8 cellular contexts compared by ENCODE assay signal in genomic region chr12:79547735-79548347, GRCh38.
DNase-seq lines count a peak whose midpoint lies in the region; ATAC-seq and TF ChIP-seq lines count a peak whose summit lies in the region.

No MANE protein-coding gene starts in this region.

- intact Hi-C loops in adrenal gland (cut with DNase I) (loop anchor here in 1 of 2 donors (5.0 kb wide), 1 partner anchor 189 kb away; no protein-coding TSS in a partner anchor), right cardiac atrium (cut with DNase I) (no loop called here), sigmoid colon (cut with DNase I) (loop anchor here (5.0 kb wide), 1 partner anchor 141 kb away; no protein-coding TSS in a partner anchor)

- H3K36me3 ChIP-seq in adrenal gland (replicated peaks in 1 of 2) (peaks cover 0 to 3% of the 10 kb centered on the region in 2 donors), sigmoid colon (no peaks in the 10 kb centered on the region)

- in situ Hi-C loops in ACHN (cut with HindIII; ENCODE audit: low pct_ligation_motif_present, low pct_unique_long_range_greater_than_20kb, low sequenced_read_pairs), result loop anchor here (25.0 kb wide), 1 partner anchor 136 kb away; no protein-coding TSS in a partner anchor

- H3K9me3 ChIP-seq in adrenal gland (replicated peaks in 1 of 3), result no peaks in the 10 kb centered on the region
- no peaks in the 10 kb centered on the region for H3K9me3 ChIP-seq in right cardiac atrium (ENCODE audit: control insufficient read depth, low read length)
- H3K9me3 ChIP-seq in sigmoid colon, result no peaks in the 10 kb centered on the region

- TF ChIP-seq POLR2A in adrenal gland (IDR thresholded peaks at IDR 0.05) (no peak), sigmoid colon (IDR thresholded peaks at IDR 0.05) (no peak)

- TF ChIP-seq CTCF in adrenal gland (IDR thresholded peaks at IDR 0.05) (peak; percentile 63 to 71 (median 70)), sigmoid colon (IDR thresholded peaks at IDR 0.05) (peak; percentile 48 to 71 (median 60))

- no peak for TF ChIP-seq EP300 in sigmoid colon (IDR thresholded peaks at IDR 0.05)

- ATAC-seq in HG02571 (IDR thresholded peaks at IDR 0.05; ENCODE audit: unreplicated experiment), result peak; percentile 72
- peak; percentile 75 to 80 for ATAC-seq in right cardiac atrium
- ATAC-seq in HG02970 (IDR thresholded peaks at IDR 0.05; ENCODE audit: low FRiP score, unreplicated experiment), result no peak

- peak; percentile 88 for DNase-seq in ACHN
- DNase-seq in GDM1 (lab: John Stamatoyannopoulos, UW), result peak; percentile 0
- peak; percentile 33 for DNase-seq in NCI-H146 treated with DMSO at 0.1 percent for 48 hours (lab: John Stamatoyannopoulos, UW; ENCODE audit: unreplicated experiment)
- peak; percentile 35 to 76 (median 57) for DNase-seq in adrenal gland
- no peak for DNase-seq in right cardiac atrium
- no peak for DNase-seq in sigmoid colon

- H3K4me1 ChIP-seq in adrenal gland (replicated peaks in 1 of 2), result peaks cover 0 to 5% of the 10 kb centered on the region in 2 donors
- H3K4me1 ChIP-seq in right cardiac atrium (ENCODE audit: control insufficient read depth, insufficient read depth, low read length), result no peaks in the 10 kb centered on the region
- peaks cover 0 to 24% (median 12%) of the 10 kb centered on the region in 4 donors for H3K4me1 ChIP-seq in sigmoid colon

- WGBS in adrenal gland, 4 donors, result 17 to 21% (median 20%) methylated on average over 5 of the region's 5 CpGs
- 16% methylated on average over 5 of the region's 5 CpGs for WGBS in right cardiac atrium
- 16 to 23% methylated on average over 5 of the region's 5 CpGs for WGBS in sigmoid colon, 2 donors

- H3K27ac ChIP-seq in adrenal gland (peak overlapping the region in 1 of 5 donors; percentile 47), right cardiac atrium (ENCODE audit: low read length) (no peak overlapping the region), sigmoid colon (peak overlapping the region in 1 of 4 donors; percentile 64)

- no peak overlapping the region for H3K4me3 ChIP-seq in adrenal gland
- H3K4me3 ChIP-seq in right cardiac atrium (ENCODE audit: low read length), result no peak overlapping the region
- H3K4me3 ChIP-seq in sigmoid colon, result no peak overlapping the region

- H3K27me3 ChIP-seq in adrenal gland, result no peaks in the 10 kb centered on the region
- no peaks in the 10 kb centered on the region for H3K27me3 ChIP-seq in right cardiac atrium (ENCODE audit: control insufficient read depth, insufficient read depth)
- H3K27me3 ChIP-seq in sigmoid colon, result no peaks in the 10 kb centered on the region

Comparison
In these comparisons a context has a peak if more than half of its experiments do, and no peak if none do; other contexts are left out.
1. DNase-seq: peak in ACHN (single experiment), GDM1 (single experiment), NCI-H146 treated with DMSO at 0.1 percent for 48 hours (single experiment) and adrenal gland (7 of 7); none in right cardiac atrium (0 of 3) and sigmoid colon (single experiment).